Comparison of ENCODE assay signal across 1 cellular context in the genomic region with DNA sequence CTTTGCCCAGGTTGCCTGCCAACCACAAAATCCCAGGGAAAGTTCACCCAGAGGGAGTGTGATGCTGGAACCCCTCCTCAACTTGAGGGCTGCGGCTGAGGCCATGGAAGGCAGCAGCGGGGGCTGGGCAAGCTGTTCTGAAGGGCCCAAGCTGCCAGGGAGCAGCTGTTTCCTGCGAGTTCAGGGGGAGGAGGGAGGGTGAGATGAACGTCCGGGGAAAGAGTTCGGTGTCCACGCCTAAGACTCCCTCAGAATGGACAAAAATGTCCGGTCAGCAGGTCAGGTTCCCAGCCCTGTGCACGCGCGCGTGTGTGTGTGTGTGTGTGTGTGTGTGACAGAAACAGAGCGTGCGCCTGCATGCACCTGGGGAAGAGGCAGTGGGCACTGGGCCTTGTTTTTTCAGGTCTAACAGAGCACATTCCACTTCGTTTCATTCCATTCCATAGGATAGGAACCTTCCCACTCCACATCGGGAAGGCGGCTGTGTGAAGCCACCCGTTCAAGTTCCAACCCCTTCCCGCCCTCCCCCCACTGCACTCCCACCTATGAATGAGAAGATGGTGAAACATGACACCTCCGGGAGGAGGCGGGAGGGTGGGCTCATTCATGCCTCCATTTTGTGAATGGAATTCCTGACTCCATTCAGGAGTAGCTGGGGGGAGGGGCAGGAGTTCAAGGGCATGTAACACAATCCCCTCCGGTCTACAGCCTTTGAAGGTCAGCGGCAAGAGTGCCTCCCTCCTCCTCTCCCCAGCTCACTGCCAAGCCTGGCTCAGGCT.
TF ChIP-seq lines count a peak whose summit lies in the region.

No MANE protein-coding gene starts in this region.

TF ChIP-seq in A549, 52 proteins besides CTCF, POLR2A, EP300 and RAD21:
- TF ChIP-seq MAFK (IDR thresholded peaks at IDR 0.05; ENCODE audit: partially characterized antibody) (peak; percentile 81), CHD2 (IDR thresholded peaks at IDR 0.05; ENCODE audit: low read length, partially characterized antibody) (no peak)
